25 cellular contexts compared by ENCODE assay signal in genomic region chr10:5196613-5197234, GRCh38. TPM values are rescaled to one million over a fixed set of nuclear protein-coding genes. Genes with fewer than 3 reads are reported as not detected.
A peak's percentile ranks its signal among the peaks of the same experiment; 100 is the strongest.
DNase-seq lines count a peak whose midpoint lies in the region; ATAC-seq, FAIRE-seq and TF ChIP-seq lines count a peak whose summit lies in the region.
"Had no signal": no experiment of that assay in that cellular context is flagged by ENCODE, and none has a peak within 500 bp of the region (broad histone marks: within the 10 kb centered on the region; RNA-seq: fewer than 3 reads in every experiment).

AKR1C4 (plus strand) TSS chr10:5196837; CDS start chr10:5196868, 31 bp downstream.

- H2AFZ ChIP-seq in SK-N-SH (ENCODE audit: low read depth), result no peak within 1 kb of the TSS
- no peak within 1 kb of the TSS for H2AFZ ChIP-seq in HepG2 (ENCODE audit: low read length)

- no peak for FAIRE-seq in HepG2 (lab: Jason Lieb, UNC)
- FAIRE-seq: colon, keratinocyte had no signal

- no peaks in the 10 kb centered on the region for H3F3A ChIP-seq in SK-N-SH (replicated peaks; ENCODE audit: insufficient read depth)

- no peak within 1 kb of the TSS for H3K4me3 Mint-ChIP-seq in type B pancreatic cell
- H3K4me3 Mint-ChIP-seq: T-helper 1 cell treated with Interleukin-12 subunit alpha and Interleukin-12 subunit beta and Interleukin-4 antibody, amounts not matched to agents 30 μg/mL and 1 μg/mL, for 36 hours had no signal

- H3K36me3 ChIP-seq in SK-N-SH (replicated peaks in 1 of 2; ENCODE audit: control insufficient read depth in 1 of 2, insufficient read depth in 2 of 2, low read length in 1 of 2), result no peaks in the 10 kb centered on the region
- H3K36me3 ChIP-seq in adipocyte (ENCODE audit: control insufficient read depth, insufficient read depth, low read length, severe bottlenecking), result no peaks in the 10 kb centered on the region
- no peaks in the 10 kb centered on the region for H3K36me3 ChIP-seq in HepG2 (replicated peaks in 1 of 2; ENCODE audit: control insufficient read depth in 1 of 2, insufficient read depth in 2 of 2, low read length in 2 of 2)
- no peaks in the 10 kb centered on the region for H3K36me3 ChIP-seq in esophagus squamous epithelium
- H3K36me3 ChIP-seq: brain microvascular endothelial cell, esophagus muscularis mucosa, SJSA1 had no signal

- DNase-seq in SK-N-SH (peak; percentile 14), adipocyte (ENCODE audit: low read depth) (peak; percentile 1), HepG2 (ENCODE audit: low spot score) (peak; percentile 10), type B pancreatic cell (ENCODE audit: extremely low spot score, unreplicated experiment) (no peak), NCI-H1417 (lab: John Stamatoyannopoulos, UW) (no peak), esophagus squamous epithelium (lab: John Stamatoyannopoulos, UW) (no peak)
- DNase-seq: activated gamma-delta T cell treated with Interleukin-2 at 50 U/mL for 16 hours, brain microvascular endothelial cell, C1 segment of cervical spinal cord, NCI-H1105, NCI-H2081, psoas muscle had no signal

- H3K4me1 ChIP-seq in SK-N-SH (ENCODE audit: control insufficient read depth in 1 of 2, insufficient read depth in 2 of 2, low read depth in 1 of 2, low read length in 1 of 2), result no peaks in the 10 kb centered on the region
- H3K4me1 ChIP-seq in adipocyte (ENCODE audit: control insufficient read depth, insufficient read depth, low read length), result no peaks in the 10 kb centered on the region
- H3K4me1 ChIP-seq in HepG2 (ENCODE audit: insufficient read depth, low read length), result peaks cover 43% of the 10 kb centered on the region
- H3K4me1 ChIP-seq in esophagus squamous epithelium, result no peaks in the 10 kb centered on the region
- H3K4me1 ChIP-seq: esophagus muscularis mucosa, psoas muscle, SJSA1 had no signal

- H3K4me3 ChIP-seq in SK-N-SH (ENCODE audit: low read depth in 2 of 2, low read length in 1 of 2) (no peak within 1 kb of the TSS), adipocyte (ENCODE audit: low read length) (no peak within 1 kb of the TSS), HepG2 (replicated peaks in 1 of 3; ENCODE audit: insufficient read depth in 1 of 3, low read depth in 2 of 3, low read length in 3 of 3) (no peak within 1 kb of the TSS; a peak in 1 of 6 replicates), esophagus squamous epithelium (no peak within 1 kb of the TSS)
- H3K4me3 ChIP-seq: esophagus muscularis mucosa, psoas muscle, SJSA1, skin epidermis had no signal

- no peaks in the 10 kb centered on the region for H3K36me3 Mint-ChIP-seq in type B pancreatic cell

- ATAC-seq in SK-N-SH treated with all-trans-retinoic acid at 6 μM for 48 hours (no peak), HepG2 (no peak; the same call in 2 of the 3 replicates), HG03025 (IDR thresholded peaks at IDR 0.05; ENCODE audit: low FRiP score, unreplicated experiment) (no peak)
- ATAC-seq: Panc1, psoas muscle had no signal

- peak within 1 kb of the TSS; percentile 61 for H3K27ac Mint-ChIP-seq in type B pancreatic cell
- H3K27ac Mint-ChIP-seq: T-helper 1 cell treated with Interleukin-12 subunit alpha and Interleukin-12 subunit beta and Interleukin-4 antibody, amounts not matched to agents 30 μg/mL and 1 μg/mL, for 36 hours had no signal

- 9% methylated on average over 5 of the region's 5 CpGs for WGBS in SK-N-SH (ENCODE audit: low lambda C conversion rate)
- 78% methylated on average over 5 of the region's 5 CpGs for WGBS in HepG2 (ENCODE audit: low lambda C conversion rate)
- 51 to 55% methylated on average over 5 of the region's 5 CpGs for WGBS in esophagus squamous epithelium, 2 donors

- no peak within 1 kb of the TSS for H3K9ac ChIP-seq in SK-N-SH
- H3K9ac ChIP-seq in adipocyte (ENCODE audit: low read length), result no peak within 1 kb of the TSS
- H3K9ac ChIP-seq in HepG2 (ENCODE audit: insufficient read depth, low read depth, low read length), result peak within 1 kb of the TSS; percentile 17; the same call in 1 of the 2 replicates

- intact Hi-C loops in HepG2 (cut with micrococcal nuclease; ENCODE audit: unreplicated experiment) (no loop called here), esophagus squamous epithelium (cut with DNase I) (no loop called here)

- no peaks in the 10 kb centered on the region for H3K9me2 ChIP-seq in SK-N-SH

- TF ChIP-seq CTCF in SK-N-SH (IDR thresholded peaks at IDR 0.05) (no peak), HepG2 (CRISPR knock-in tag; IDR thresholded peaks at IDR 0.05) (no peak), type B pancreatic cell (conservative IDR thresholded peaks at IDR 0.05) (no peak), esophagus squamous epithelium (IDR thresholded peaks at IDR 0.05) (no peak)

- CTCF ChIA-PET in SK-N-SH (lab: Yijun Ruan, JAX), result interaction anchor here (1.4 kb wide), 1 partner anchor 347 kb away, joined by 5 read pairs; no protein-coding TSS in a partner anchor
- CTCF ChIA-PET in HepG2 (lab: Yijun Ruan, JAX; ENCODE audit: low intra/inter-chr PET ratio, low total read pairs), result no interaction called here

- H3K79me2 ChIP-seq in SK-N-SH (ENCODE audit: insufficient read depth), result no peaks in the 10 kb centered on the region
- no peaks in the 10 kb centered on the region for H3K79me2 ChIP-seq in HepG2 (ENCODE audit: insufficient read depth, low read length)

- POLR2A ChIA-PET in SK-N-SH (lab: Yijun Ruan, JAX), result no interaction called here
- POLR2A ChIA-PET in HepG2 (lab: Yijun Ruan, JAX), result interaction anchor here (0.9 to 1.3 kb wide), 3 partner anchors 47 to 125 kb away, joined by 3 to 5 read pairs (median 3); no protein-coding TSS in a partner anchor

- H3K27me3 ChIP-seq in SK-N-SH (ENCODE audit: insufficient read depth) (no peaks in the 10 kb centered on the region), adipocyte (replicated peaks; ENCODE audit: control insufficient read depth, insufficient read depth, low read length) (no peaks in the 10 kb centered on the region), HepG2 (ENCODE audit: control insufficient read depth in 1 of 2, insufficient read depth in 2 of 2, low read length in 2 of 2) (no peaks in the 10 kb centered on the region), esophagus squamous epithelium (no peaks in the 10 kb centered on the region)
- H3K27me3 ChIP-seq: brain microvascular endothelial cell, esophagus muscularis mucosa, SJSA1 had no signal

- no TSS peak for BruUV-seq in HepG2 (replicated peaks; lab: Mats Ljungman, UMichigan)

- H3K4me1 Mint-ChIP-seq in type B pancreatic cell (ENCODE audit: unreplicated experiment), result no peaks in the 10 kb centered on the region

- no peaks in the 10 kb centered on the region for H4K20me1 ChIP-seq in SK-N-SH (ENCODE audit: insufficient read depth)
- no peaks in the 10 kb centered on the region for H4K20me1 ChIP-seq in HepG2 (ENCODE audit: insufficient read depth, low read length)

- H3K9me3 Mint-ChIP-seq in type B pancreatic cell, result peaks cover 9% of the 10 kb centered on the region

- no peak within 1 kb of the TSS for H3K4me2 ChIP-seq in SK-N-SH
- no peak within 1 kb of the TSS; the same call in 1 of the 2 replicates for H3K4me2 ChIP-seq in HepG2 (ENCODE audit: low read depth, low read length)

- H3K9me3 ChIP-seq in SK-N-SH (no peaks in the 10 kb centered on the region), adipocyte (ENCODE audit: control insufficient read depth, low read length) (no peaks in the 10 kb centered on the region), HepG2 (ENCODE audit: low read length) (no peaks in the 10 kb centered on the region), esophagus squamous epithelium (no peaks in the 10 kb centered on the region)
- H3K9me3 ChIP-seq: psoas muscle, SJSA1 had no signal

- in situ Hi-C loops in HepG2 (cut with HindIII; ENCODE audit: extremely low pct_ligation_motif_present, low pct_unique_long_range_greater_than_20kb), result no loop called here

- no peak within 1 kb of the TSS for H3K27ac ChIP-seq in SK-N-SH (ENCODE audit: low read depth in 2 of 2, low read length in 1 of 2)
- peak within 1 kb of the TSS; percentile 70 for H3K27ac ChIP-seq in HepG2 (ENCODE audit: extremely low read length, insufficient read depth, low read length)
- H3K27ac ChIP-seq in esophagus squamous epithelium, result no peak within 1 kb of the TSS
- H3K27ac ChIP-seq: brain microvascular endothelial cell, esophagus muscularis mucosa, psoas muscle, SJSA1, skin epidermis had no signal

- no peak for TF ChIP-seq RAD21 in SK-N-SH (IDR thresholded peaks at IDR 0.05; ENCODE audit: low read length)
- no peak for TF ChIP-seq RAD21 in HepG2 (CRISPR knock-in tag; IDR thresholded peaks at IDR 0.05)

- H3K27me3 Mint-ChIP-seq in type B pancreatic cell, result peaks cover 7% of the 10 kb centered on the region

- TF ChIP-seq EP300 in SK-N-SH (IDR thresholded peaks at IDR 0.05; ENCODE audit: borderline replicate concordance in 1 of 2, low read depth in 1 of 2, low read length in 1 of 2) (no peak), HepG2 (IDR thresholded peaks at IDR 0.05; ENCODE audit: low read depth in 2 of 2, low read length in 2 of 2) (no peak; a peak in 1 of 4 replicates), HepG2 (CRISPR knock-in tag; IDR thresholded peaks at IDR 0.05; ENCODE audit: borderline replicate concordance) (no peak)

- no peak for TF ChIP-seq POLR2A in HepG2 (IDR thresholded peaks at IDR 0.05; ENCODE audit: insufficient read depth in 1 of 2, low read depth in 2 of 2, low read length in 2 of 2)
- TF ChIP-seq POLR2A in esophagus squamous epithelium (IDR thresholded peaks at IDR 0.05), result no peak

RNA-seq across cellular contexts. Expression of gene AKR1C4, which starts in this region (rescaled TPM):
- polyA plus RNA-seq in SK-N-SH (2012; rRNA removed) (not detected in 2 replicates), HepG2 (2011; rRNA removed) (1.3 and 1.6 TPM in 2 replicates)
- polyA plus RNA-seq in SK-N-SH (2012; cell fraction: cytosol; rRNA removed), result not detected in 2 replicates
- not detected in 2 replicates for polyA plus RNA-seq in SK-N-SH (2012; cell fraction: nucleus; rRNA removed)
- total RNA-seq in HepG2 (2016; rRNA removed; fragmentation: Illumina TruSeq; extraction: Trizol) (0.18 and 0.28 TPM in 2 replicates), type B pancreatic cell (ENCODE audit: low replicate concordance) (0.34 and 2.0 TPM in 2 replicates), esophagus squamous epithelium (not detected)
- total RNA-seq in HepG2 (2016; cell fraction: cytosol; rRNA removed; fragmentation: Illumina TruSeq; extraction: Trizol; ENCODE audit: low read depth), result not detected in 2 replicates
- 0.13 and 0.48 TPM in 2 replicates for total RNA-seq in HepG2 (2016; cell fraction: insoluble cytoplasmic fraction; rRNA removed; fragmentation: Illumina TruSeq; extraction: Trizol)
- not detected in 2 replicates for total RNA-seq in HepG2 (2016; cell fraction: membrane; rRNA removed; fragmentation: Illumina TruSeq; extraction: Trizol)
- total RNA-seq in HepG2 (2016; cell fraction: nucleus; rRNA removed; fragmentation: Illumina TruSeq; extraction: Trizol), result not detected in 2 replicates
- polyA plus RNA-seq in HepG2 (2011; cell fraction: cytosol; rRNA removed), result 0.72 and 2.1 TPM in 2 replicates
- polyA plus RNA-seq in HepG2 (2011; cell fraction: nucleus; rRNA removed), result 0.34 and 0.78 TPM in 2 replicates
- polyA plus RNA-seq in HepG2 (2012), result 3.4 and 4.1 TPM in 2 replicates
- not detected in 2 replicates for polyA plus RNA-seq in HepG2 (2016; cell fraction: cytosol; fragmentation: Illumina TruSeq; extraction: Trizol; ENCODE audit: low read depth)
- polyA plus RNA-seq in HepG2 (2016; cell fraction: insoluble cytoplasmic fraction; fragmentation: Illumina TruSeq; extraction: Trizol; ENCODE audit: low read depth), result 0.35 and 0.46 TPM in 2 replicates
- polyA plus RNA-seq in HepG2 (2016; cell fraction: membrane; fragmentation: Illumina TruSeq; extraction: Trizol; ENCODE audit: low read depth), result not detected in 2 replicates
- not detected in 2 replicates for polyA plus RNA-seq in HepG2 (2016; cell fraction: nucleus; fragmentation: Illumina TruSeq; extraction: Trizol; ENCODE audit: insufficient read depth, low read depth)
- polyA minus RNA-seq in HepG2 (2011; rRNA and poly(A)+ RNA removed; ENCODE audit: low replicate concordance), result 0.28 TPM in 1 of 2 replicates, not detected in the other
- 0.88 TPM in 1 of 2 replicates, not detected in the other for polyA minus RNA-seq in HepG2 (2011; cell fraction: cytosol; rRNA and poly(A)+ RNA removed)
- polyA minus RNA-seq in HepG2 (2011; cell fraction: nucleus; rRNA and poly(A)+ RNA removed), result 0.52 and 1.5 TPM in 2 replicates
- total RNA-seq: esophagus muscularis mucosa, glomerular endothelial cell, M059J, psoas muscle, SJSA1, urinary bladder had no signal
- polyA plus RNA-seq: adipose tissue, keratinocyte, psoas muscle had no signal

Comparison
In these comparisons a context has a peak if more than half of its experiments do, and no peak if none do; other contexts are left out.
1. Peak in DNase-seq in SK-N-SH; RNA of the gene not detected or under 1 TPM.
2. DNase-seq: peak in adipocyte (single experiment) and HepG2 (single experiment); none in type B pancreatic cell (single experiment), NCI-H1417 (0 of 3) and esophagus squamous epithelium (single experiment).
3. Of the 25 proteins assayed by ChIP-seq in both HepG2 and SK-N-SH: peak only in HepG2: FOSL2; only in SK-N-SH: none; in both: none; in neither: 24.